In the genomic region with DNA sequence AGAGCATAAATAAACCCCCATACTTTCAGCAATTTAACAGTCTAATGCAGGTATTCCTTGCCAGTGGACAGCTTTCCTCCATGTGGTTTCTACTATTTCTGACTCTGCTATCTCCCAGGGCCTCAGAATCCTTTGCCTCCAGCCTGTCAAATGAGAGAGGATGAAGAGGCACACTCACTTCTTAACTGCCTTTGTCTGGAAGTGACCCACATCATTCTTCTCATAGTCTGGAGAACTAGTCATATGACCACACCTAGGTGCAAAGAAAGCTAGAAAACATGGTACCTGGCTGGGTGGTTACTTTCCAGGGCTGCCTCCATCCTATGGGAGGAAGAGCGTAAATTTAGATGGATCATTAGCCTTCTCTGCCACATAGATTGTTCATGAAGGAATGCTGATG, we compare ENCODE assay signal across 14 cellular contexts. TPM values are rescaled to one million over a fixed set of nuclear protein-coding genes. Genes with fewer than 3 reads are reported as not detected.
DNase-seq lines count a peak whose midpoint lies in the region; ATAC-seq and TF ChIP-seq lines count a peak whose summit lies in the region.
"Had no signal": no experiment of that assay in that cellular context is flagged by ENCODE, and none has a peak within 500 bp of the region (broad histone marks: within the 10 kb centered on the region; RNA-seq: fewer than 3 reads in every experiment).

No MANE protein-coding gene starts in this region.

- H3K36me3 ChIP-seq in RWPE2 (ENCODE audit: low read depth) (no peaks in the 10 kb centered on the region), thoracic aorta (no peaks in the 10 kb centered on the region), neural progenitor cell (no peaks in the 10 kb centered on the region)

- H3K4me1 Mint-ChIP-seq in type B pancreatic cell (ENCODE audit: unreplicated experiment) = peaks cover 9% of the 10 kb centered on the region
- no peaks in the 10 kb centered on the region for H3K4me1 Mint-ChIP-seq in neural progenitor cell
- H3K4me1 Mint-ChIP-seq: B cell, GM23338 had no signal

- no peaks in the 10 kb centered on the region for H3K79me2 ChIP-seq in neural progenitor cell (ENCODE audit: low read depth)

- H4K20me1 ChIP-seq in neural progenitor cell (ENCODE audit: low read depth) = no peaks in the 10 kb centered on the region

- no peak overlapping the region for H3K27ac ChIP-seq in RWPE2 (ENCODE audit: poor library complexity, severe bottlenecking)
- peak overlapping the region; percentile 19 to 95 for H3K27ac ChIP-seq in thoracic aorta
- H3K27ac ChIP-seq in neural progenitor cell = no peak overlapping the region

- H3K4me3 Mint-ChIP-seq in type B pancreatic cell = no peak overlapping the region
- H3K4me3 Mint-ChIP-seq in neural progenitor cell = no peak overlapping the region
- H3K4me3 Mint-ChIP-seq: B cell; CD4-positive, alpha-beta T cell; GM23338 had no signal

- H3K27ac Mint-ChIP-seq in type B pancreatic cell (no peak overlapping the region), neural progenitor cell (no peak overlapping the region)
- H3K27ac Mint-ChIP-seq: B cell; CD4-positive, alpha-beta T cell; GM23338 had no signal

- no peaks in the 10 kb centered on the region for H3K9me3 Mint-ChIP-seq in type B pancreatic cell
- peaks cover 2% of the 10 kb centered on the region for H3K9me3 Mint-ChIP-seq in neural progenitor cell
- H3K9me3 Mint-ChIP-seq: CD4-positive, alpha-beta T cell; GM23338 had no signal

- no peaks in the 10 kb centered on the region for H3K27me3 Mint-ChIP-seq in type B pancreatic cell
- no peaks in the 10 kb centered on the region for H3K27me3 Mint-ChIP-seq in neural progenitor cell (ENCODE audit: insufficient read depth, low read depth)

- H3K4me2 ChIP-seq in neural progenitor cell = no peak overlapping the region
- H3K4me2 ChIP-seq: GM23338 had no signal

- no peaks in the 10 kb centered on the region for H3K27me3 ChIP-seq in RWPE2 (ENCODE audit: insufficient read depth, poor library complexity, severe bottlenecking)
- H3K27me3 ChIP-seq in thoracic aorta (replicated peaks; ENCODE audit: insufficient read depth) = no peaks in the 10 kb centered on the region
- no peaks in the 10 kb centered on the region for H3K27me3 ChIP-seq in neural progenitor cell

- H2AFZ ChIP-seq in neural progenitor cell (replicated peaks) = no peak overlapping the region
- H2AFZ ChIP-seq: GM23338 had no signal

- ATAC-seq in RWPE2 (ENCODE audit: low read depth) (peak; percentile 36; the same call in 1 of the 3 replicates), thoracic aorta (ENCODE audit: insufficient number of reproducible peaks, low FRiP score, low read depth) (no peak), GM21447 (IDR thresholded peaks at IDR 0.05; ENCODE audit: unreplicated experiment) (no peak)
- ATAC-seq: GM23338 had no signal

- TF ChIP-seq CTCF in RWPE2 (IDR thresholded peaks at IDR 0.05; ENCODE audit: poor library complexity, severe bottlenecking) = no peak
- no peak for TF ChIP-seq CTCF in thoracic aorta (IDR thresholded peaks at IDR 0.05)
- no peak for TF ChIP-seq CTCF in type B pancreatic cell (conservative IDR thresholded peaks at IDR 0.05)
- no peak for TF ChIP-seq CTCF in neural progenitor cell (IDR thresholded peaks at IDR 0.05)

- no peak overlapping the region for H3K9ac ChIP-seq in neural progenitor cell

- H3K4me3 ChIP-seq in RWPE2 (ENCODE audit: severe bottlenecking) (no peak overlapping the region), thoracic aorta (no peak overlapping the region), neural progenitor cell (no peak overlapping the region)
- H3K4me3 ChIP-seq: GM23338 had no signal

- H3K9me3 ChIP-seq in RWPE2 (ENCODE audit: severe bottlenecking) (no peaks in the 10 kb centered on the region), thoracic aorta (no peaks in the 10 kb centered on the region), neural progenitor cell (ENCODE audit: low read depth) (no peaks in the 10 kb centered on the region)

- peaks cover 8% of the 10 kb centered on the region for H3K36me3 Mint-ChIP-seq in type B pancreatic cell
- no peaks in the 10 kb centered on the region for H3K36me3 Mint-ChIP-seq in neural progenitor cell

- H3F3A ChIP-seq in neural progenitor cell (ENCODE audit: low read depth) = no peaks in the 10 kb centered on the region

- H3K4me1 ChIP-seq in RWPE2 (ENCODE audit: insufficient read depth, poor library complexity, severe bottlenecking) = peaks cover 5% of the 10 kb centered on the region
- H3K4me1 ChIP-seq in thoracic aorta (ENCODE audit: control insufficient read depth in 1 of 2, low read depth in 2 of 2) = peaks cover 44 to 93% of the 10 kb centered on the region in 2 donors
- no peaks in the 10 kb centered on the region for H3K4me1 ChIP-seq in neural progenitor cell

- DNase-seq in A172 (ENCODE audit: low spot score) (peak; percentile 44), RWPE2 (ENCODE audit: low spot score) (no peak), kidney tubule cell (ENCODE audit: low spot score) (peak; percentile 43), thoracic aorta (ENCODE audit: low spot score) (no peak), type B pancreatic cell (ENCODE audit: extremely low spot score, unreplicated experiment) (no peak), neural progenitor cell (ENCODE audit: low spot score) (no peak)
- DNase-seq: C1 segment of cervical spinal cord; Calu3; CD4-positive, alpha-beta T cell; DMS 273 treated with DMSO at 0.1 percent for 48 hours; H7 had no signal

RNA-seq across cellular contexts. Expression of a gene that starts 22.5 kb away (rescaled TPM):
- total RNA-seq in A172 (2014; rRNA removed; shearing (Covaris generic)) = 0.98 and 6.9 TPM in 2 replicates
- total RNA-seq in thoracic aorta = 10 to 100 TPM; 45.9 to 84.2 TPM
- total RNA-seq in type B pancreatic cell (ENCODE audit: low replicate concordance) = 4.2 and 24.4 TPM in 2 replicates
- 3.9 and 12.0 TPM in 2 replicates for total RNA-seq in neural progenitor cell (ENCODE audit: low replicate concordance)
- total RNA-seq: B cell; Calu3; CD4-positive, alpha-beta T cell had no signal

Comparison
In these comparisons a context has a peak if more than half of its experiments do, and no peak if none do; other contexts are left out.
1. DNase-seq: peak in A172 (single experiment) and kidney tubule cell (single experiment); none in RWPE2 (single experiment), thoracic aorta (single experiment), type B pancreatic cell (single experiment) and neural progenitor cell (single experiment).
2. H3K27ac ChIP-seq: peak in thoracic aorta (2 of 2); none in RWPE2 (single experiment) and neural progenitor cell (single experiment).